ENCODE assay signal across 16 cellular contexts in genomic region chr19:28213476-28214082, GRCh38.
DNase-seq lines count a peak whose midpoint lies in the region; ATAC-seq and TF ChIP-seq lines count a peak whose summit lies in the region.
"Had no signal": no experiment of that assay in that cellular context is flagged by ENCODE, and none has a peak within 500 bp of the region (broad histone marks: within the 10 kb centered on the region; RNA-seq: fewer than 3 reads in every experiment).

No MANE protein-coding gene starts in this region.

- POLR2A ChIA-PET in Caco-2 (lab: Charles Lee) (no interaction called here), SK-N-SH (lab: Yijun Ruan, JAX) (no interaction called here)

- no peaks in the 10 kb centered on the region for H3F3A ChIP-seq in SK-N-SH (replicated peaks; ENCODE audit: insufficient read depth)

- H3K4me3 ChIP-seq in Caco-2 (ENCODE audit: low read depth, low read length) (no peak overlapping the region), SK-N-SH (ENCODE audit: low read depth in 2 of 2, low read length in 1 of 2) (peak overlapping the region; percentile 12 to 37; a peak in 2 of 4 replicates), left ventricle myocardium inferior (no peak overlapping the region)
- H3K4me3 ChIP-seq: GM12878, transverse colon had no signal

- no peak overlapping the region; the same call in none of the 2 replicates for H2AFZ ChIP-seq in SK-N-SH (ENCODE audit: low read depth)

- peak in 1 of 2 experiments; percentile 22 for DNase-seq in Caco-2
- peak; percentile 22 for DNase-seq in SK-N-SH
- peak; percentile 8 for DNase-seq in medulla oblongata (ENCODE audit: extremely low spot score)
- DNase-seq in inferior parietal cortex (ENCODE audit: extremely low spot score): no peak
- no peak for DNase-seq in hippocampal formation (lab: John Stamatoyannopoulos, UW)
- no peak for DNase-seq in left ventricle myocardium inferior
- DNase-seq: activated naive CD4-positive, alpha-beta T cell treated with anti-CD3 and anti-CD28 coated beads, Interleukin-2, amount 50 U/mL, for 16 hours; DND-41; effector memory CD8-positive, alpha-beta T cell; naive B cell; NCI-H1436; stimulated activated CD4-positive, alpha-beta T cell treated with anti-CD3 and anti-CD28 coated beads, Interleukin-2, amount 100 ng/mL, for 24 hours; transverse colon had no signal

- no peaks in the 10 kb centered on the region for H3K36me3 ChIP-seq in Caco-2 (ENCODE audit: control insufficient read depth, insufficient read depth, low read length)
- H3K36me3 ChIP-seq in SK-N-SH (replicated peaks in 1 of 2; ENCODE audit: control insufficient read depth in 1 of 2, insufficient read depth in 2 of 2, low read length in 1 of 2): no peaks in the 10 kb centered on the region
- no peaks in the 10 kb centered on the region for H3K36me3 ChIP-seq in left ventricle myocardium inferior
- H3K36me3 ChIP-seq: transverse colon had no signal

- H3K4me1 ChIP-seq in Caco-2 (no peaks in the 10 kb centered on the region), SK-N-SH (ENCODE audit: control insufficient read depth in 1 of 2, insufficient read depth in 2 of 2, low read depth in 1 of 2, low read length in 1 of 2) (no peaks in the 10 kb centered on the region), left ventricle myocardium inferior (no peaks in the 10 kb centered on the region)
- H3K4me1 ChIP-seq: transverse colon had no signal

- no peak for ATAC-seq in HG02938 (IDR thresholded peaks at IDR 0.05; ENCODE audit: unreplicated experiment)
- ATAC-seq: effector memory CD8-positive, alpha-beta T cell; GM12878 had no signal

- no peak overlapping the region for H3K27ac Mint-ChIP-seq in Caco-2 (ENCODE audit: unreplicated experiment)
- H3K27ac Mint-ChIP-seq: effector memory CD8-positive, alpha-beta T cell; naive B cell had no signal

- H3K9me3 ChIP-seq in Caco-2: no peaks in the 10 kb centered on the region
- H3K9me3 ChIP-seq in SK-N-SH: no peaks in the 10 kb centered on the region
- H3K9me3 ChIP-seq in left ventricle myocardium inferior (replicated peaks): no peaks in the 10 kb centered on the region
- H3K9me3 ChIP-seq: transverse colon had no signal

- H3K9ac ChIP-seq in SK-N-SH: no peak overlapping the region

- no TSS peak for BruUV-seq in Caco-2 (replicated peaks; lab: Mats Ljungman, UMichigan)

- H3K27me3 ChIP-seq in Caco-2 (replicated peaks; ENCODE audit: control insufficient read depth, insufficient read depth, low read length): no peaks in the 10 kb centered on the region
- H3K27me3 ChIP-seq in SK-N-SH (ENCODE audit: insufficient read depth): no peaks in the 10 kb centered on the region; the same call in 1 of the 2 replicates
- peaks cover 20% of the 10 kb centered on the region for H3K27me3 ChIP-seq in left ventricle myocardium inferior (ENCODE audit: low read depth)
- H3K27me3 ChIP-seq: transverse colon had no signal

- TF ChIP-seq EP300 in Ishikawa (IDR thresholded peaks at IDR 0.05; ENCODE audit: borderline replicate concordance): no peak
- TF ChIP-seq EP300 in SK-N-SH (IDR thresholded peaks at IDR 0.05; ENCODE audit: borderline replicate concordance in 1 of 2, low read depth in 1 of 2, low read length in 1 of 2): no peak

- H3K27ac ChIP-seq in SK-N-SH (ENCODE audit: low read depth in 2 of 2, low read length in 1 of 2): no peak overlapping the region
- no peak overlapping the region for H3K27ac ChIP-seq in left ventricle myocardium inferior (replicated peaks)
- H3K27ac ChIP-seq: transverse colon had no signal

- TF ChIP-seq RAD21 in Ishikawa (IDR thresholded peaks at IDR 0.05; ENCODE audit: low read depth) (no peak), SK-N-SH (IDR thresholded peaks at IDR 0.05; ENCODE audit: low read length) (no peak)

- intact Hi-C loops in Caco-2 (cut with micrococcal nuclease; ENCODE audit: unreplicated experiment): no loop called here
- intact Hi-C loops in left ventricle myocardium inferior (cut with micrococcal nuclease): no loop called here

- peaks cover 35% of the 10 kb centered on the region for H3K9me3 Mint-ChIP-seq in Caco-2 (ENCODE audit: unreplicated experiment)

- H3K4me2 ChIP-seq in SK-N-SH: peak overlapping the region; percentile 57; the same call in 1 of the 2 replicates

- CTCF ChIA-PET in Caco-2 (lab: Charles Lee) (no interaction called here), SK-N-SH (lab: Yijun Ruan, JAX) (no interaction called here)

- no peaks in the 10 kb centered on the region for H4K20me1 ChIP-seq in SK-N-SH (ENCODE audit: insufficient read depth)

- 3% methylated on average over 5 of the region's 5 CpGs for WGBS in SK-N-SH (ENCODE audit: low lambda C conversion rate)

- H3K27me3 Mint-ChIP-seq in Caco-2 (ENCODE audit: insufficient read depth, unreplicated experiment): peaks cover 6% of the 10 kb centered on the region
- H3K27me3 Mint-ChIP-seq: naive B cell had no signal

- H3K4me3 Mint-ChIP-seq in Caco-2 (ENCODE audit: unreplicated experiment): peak overlapping the region; percentile 59
- H3K4me3 Mint-ChIP-seq: effector memory CD8-positive, alpha-beta T cell had no signal

- H3K36me3 Mint-ChIP-seq in Caco-2 (ENCODE audit: insufficient read depth, unreplicated experiment): no peaks in the 10 kb centered on the region
- H3K36me3 Mint-ChIP-seq: naive B cell had no signal

- no peak for TF ChIP-seq CTCF in Caco-2 (IDR thresholded peaks at IDR 0.05; ENCODE audit: insufficient read depth in 1 of 2, low read depth in 1 of 2, low read length in 1 of 2, severe bottlenecking in 1 of 2, unreplicated experiment in 1 of 2)
- no peak for TF ChIP-seq CTCF in SK-N-SH (IDR thresholded peaks at IDR 0.05)
- no peak for TF ChIP-seq CTCF in left ventricle myocardium inferior (IDR thresholded peaks at IDR 0.05; ENCODE audit: borderline replicate concordance)

- H3K9me2 ChIP-seq in SK-N-SH: no peaks in the 10 kb centered on the region

- H3K79me2 ChIP-seq in SK-N-SH (ENCODE audit: insufficient read depth): no peaks in the 10 kb centered on the region

- no peaks in the 10 kb centered on the region for H3K4me1 Mint-ChIP-seq in Caco-2 (ENCODE audit: low read depth, unreplicated experiment)
- H3K4me1 Mint-ChIP-seq: naive B cell had no signal

TF ChIP-seq in Ishikawa, 13 proteins besides CTCF, POLR2A, EP300 and RAD21 (continues in another document):
- TF ChIP-seq, protein P1, sequence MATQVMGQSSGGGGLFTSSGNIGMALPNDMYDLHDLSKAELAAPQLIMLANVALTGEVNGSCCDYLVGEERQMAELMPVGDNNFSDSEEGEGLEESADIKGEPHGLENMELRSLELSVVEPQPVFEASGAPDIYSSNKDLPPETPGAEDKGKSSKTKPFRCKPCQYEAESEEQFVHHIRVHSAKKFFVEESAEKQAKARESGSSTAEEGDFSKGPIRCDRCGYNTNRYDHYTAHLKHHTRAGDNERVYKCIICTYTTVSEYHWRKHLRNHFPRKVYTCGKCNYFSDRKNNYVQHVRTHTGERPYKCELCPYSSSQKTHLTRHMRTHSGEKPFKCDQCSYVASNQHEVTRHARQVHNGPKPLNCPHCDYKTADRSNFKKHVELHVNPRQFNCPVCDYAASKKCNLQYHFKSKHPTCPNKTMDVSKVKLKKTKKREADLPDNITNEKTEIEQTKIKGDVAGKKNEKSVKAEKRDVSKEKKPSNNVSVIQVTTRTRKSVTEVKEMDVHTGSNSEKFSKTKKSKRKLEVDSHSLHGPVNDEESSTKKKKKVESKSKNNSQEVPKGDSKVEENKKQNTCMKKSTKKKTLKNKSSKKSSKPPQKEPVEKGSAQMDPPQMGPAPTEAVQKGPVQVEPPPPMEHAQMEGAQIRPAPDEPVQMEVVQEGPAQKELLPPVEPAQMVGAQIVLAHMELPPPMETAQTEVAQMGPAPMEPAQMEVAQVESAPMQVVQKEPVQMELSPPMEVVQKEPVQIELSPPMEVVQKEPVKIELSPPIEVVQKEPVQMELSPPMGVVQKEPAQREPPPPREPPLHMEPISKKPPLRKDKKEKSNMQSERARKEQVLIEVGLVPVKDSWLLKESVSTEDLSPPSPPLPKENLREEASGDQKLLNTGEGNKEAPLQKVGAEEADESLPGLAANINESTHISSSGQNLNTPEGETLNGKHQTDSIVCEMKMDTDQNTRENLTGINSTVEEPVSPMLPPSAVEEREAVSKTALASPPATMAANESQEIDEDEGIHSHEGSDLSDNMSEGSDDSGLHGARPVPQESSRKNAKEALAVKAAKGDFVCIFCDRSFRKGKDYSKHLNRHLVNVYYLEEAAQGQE (IDR thresholded peaks at IDR 0.05; ENCODE audit: low read depth): no peak
- no peak for TF ChIP-seq EGR1 (IDR thresholded peaks at IDR 0.05)

TF ChIP-seq in SK-N-SH, 30 proteins besides CTCF, POLR2A, EP300 and RAD21:
- TF ChIP-seq RXRA (IDR thresholded peaks at IDR 0.05; ENCODE audit: borderline replicate concordance, low read depth): no peak
- TF ChIP-seq, protein P2, sequence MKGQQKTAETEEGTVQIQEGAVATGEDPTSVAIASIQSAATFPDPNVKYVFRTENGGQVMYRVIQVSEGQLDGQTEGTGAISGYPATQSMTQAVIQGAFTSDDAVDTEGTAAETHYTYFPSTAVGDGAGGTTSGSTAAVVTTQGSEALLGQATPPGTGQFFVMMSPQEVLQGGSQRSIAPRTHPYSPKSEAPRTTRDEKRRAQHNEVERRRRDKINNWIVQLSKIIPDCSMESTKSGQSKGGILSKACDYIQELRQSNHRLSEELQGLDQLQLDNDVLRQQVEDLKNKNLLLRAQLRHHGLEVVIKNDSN (IDR thresholded peaks at IDR 0.05; ENCODE audit: borderline replicate concordance, low read depth): peak; percentile 84

Comparison
In these comparisons a context has a peak if more than half of its experiments do, and no peak if none do; other contexts are left out.
1. DNase-seq: peak in SK-N-SH (single experiment) and medulla oblongata (single experiment); none in inferior parietal cortex (single experiment), hippocampal formation (0 of 2) and left ventricle myocardium inferior (single experiment).
2. H3K4me3 ChIP-seq: peak in SK-N-SH (2 of 2); none in Caco-2 (single experiment) and left ventricle myocardium inferior (single experiment).